Comparison of ENCODE assay signal across 19 cellular contexts in genomic region chr9:84493284-84493947, GRCh38.
DNase-seq lines count a peak whose midpoint lies in the region; ATAC-seq, FAIRE-seq and TF ChIP-seq lines count a peak whose summit lies in the region.
"Had no signal": no experiment of that assay in that cellular context is flagged by ENCODE, and none has a peak within 500 bp of the region (broad histone marks: within the 10 kb centered on the region; RNA-seq: fewer than 3 reads in every experiment).

No MANE protein-coding gene starts in this region.

- no peak for FAIRE-seq in D721Med (lab: Jason Lieb, UNC)
- FAIRE-seq: endometrium had no signal

- H3K9ac ChIP-seq in DND-41 (ENCODE audit: low read depth, low read length): no peak overlapping the region
- H3K9ac ChIP-seq: KMS-11 had no signal

- H3K27me3 ChIP-seq in DND-41 (ENCODE audit: insufficient read depth, low read length, poor library complexity): no peaks in the 10 kb centered on the region
- no peaks in the 10 kb centered on the region for H3K27me3 ChIP-seq in uterus
- H3K27me3 ChIP-seq: ovary had no signal

- no peaks in the 10 kb centered on the region for H3K9me3 ChIP-seq in DND-41 (ENCODE audit: insufficient read depth, low read length, severe bottlenecking)
- H3K9me3 ChIP-seq in uterus: no peaks in the 10 kb centered on the region
- H3K9me3 ChIP-seq: HAP-1, ovary had no signal

- TF ChIP-seq POLR2A in uterus (IDR thresholded peaks at IDR 0.05): no peak

- no peaks in the 10 kb centered on the region for H4K20me1 ChIP-seq in DND-41 (ENCODE audit: insufficient read depth, low read length)

- H3K36me3 ChIP-seq in DND-41 (ENCODE audit: insufficient read depth, low read length): no peaks in the 10 kb centered on the region
- no peaks in the 10 kb centered on the region for H3K36me3 ChIP-seq in uterus
- H3K36me3 ChIP-seq: HAP-1, ovary had no signal

- no peaks in the 10 kb centered on the region for H3K79me2 ChIP-seq in DND-41 (ENCODE audit: insufficient read depth, low read length)

- no peak for DNase-seq in DND-41
- DNase-seq in LNCaP clone FGC (ENCODE audit: low read depth): no peak
- DNase-seq in SHP77 treated with DMSO at 0.1 percent for 48 hours (lab: John Stamatoyannopoulos, UW): peak; percentile 24
- peak; percentile 54 for DNase-seq in islet precursor cell
- DNase-seq in GM20000 (ENCODE audit: low spot score): no peak
- no peak for DNase-seq in cerebellar nuclear complex (lab: John Stamatoyannopoulos, UW)
- no peak for DNase-seq in uterus
- no peak for DNase-seq in D721Med (ENCODE audit: insufficient read length, low spot score)
- DNase-seq: activated CD4-positive, alpha-beta T cell treated with anti-CD3 and anti-CD28 coated beads for 4 hours; activated gamma-delta T cell treated with Interleukin-2 at 50 U/mL for 16 hours; foreskin fibroblast; GF-D8; left colon; NCI-H1436; ovary; stimulated activated CD4-positive, alpha-beta T cell treated with anti-CD3 and anti-CD28 coated beads, Interleukin-4, amount 100 ng/mL, for 1 hour had no signal

- H3K4me2 ChIP-seq in DND-41 (ENCODE audit: insufficient read depth, low read length): no peak overlapping the region
- H3K4me2 ChIP-seq: KMS-11 had no signal

- no peak for ATAC-seq in DND-41 (ENCODE audit: insufficient read depth, low read depth)
- ATAC-seq: left colon had no signal

- H3K27ac ChIP-seq in DND-41 (ENCODE audit: low read length) (no peak overlapping the region), uterus (no peak overlapping the region)
- H3K27ac ChIP-seq: KMS-11, ovary had no signal

- H2AFZ ChIP-seq in DND-41 (ENCODE audit: low read depth, low read length): no peak overlapping the region

- H3K4me1 ChIP-seq in DND-41 (ENCODE audit: insufficient read depth, low read length): no peaks in the 10 kb centered on the region
- H3K4me1 ChIP-seq in uterus: no peaks in the 10 kb centered on the region
- H3K4me1 ChIP-seq: HAP-1 had no signal

- TF ChIP-seq CTCF in DND-41 (IDR thresholded peaks at IDR 0.05; ENCODE audit: borderline replicate concordance, extremely low read depth, low read length, poor library complexity, severe bottlenecking): peak; percentile 24
- TF ChIP-seq CTCF in LNCaP clone FGC (IDR thresholded peaks at IDR 0.05; ENCODE audit: control insufficient read depth, extremely low read depth, insufficient read depth): peak; percentile 19; the same call in 1 of the 2 replicates
- no peak for TF ChIP-seq CTCF in GM20000 (IDR thresholded peaks at IDR 0.05; ENCODE audit: extremely low read depth, missing control alignments)
- TF ChIP-seq CTCF in uterus (IDR thresholded peaks at IDR 0.05): no peak
- no peak for TF ChIP-seq CTCF in D721Med (IDR thresholded peaks at IDR 0.05; ENCODE audit: insufficient read depth, missing control alignments)

- intact Hi-C loops in uterus (cut with DNase I; ENCODE audit: low total_unique reads): no loop called here

- H3K4me3 ChIP-seq in DND-41 (ENCODE audit: low read depth in 1 of 2, low read length in 2 of 2): no peak overlapping the region
- H3K4me3 ChIP-seq in LNCaP clone FGC (ENCODE audit: low read depth, low read length): no peak overlapping the region
- no peak overlapping the region for H3K4me3 ChIP-seq in uterus
- H3K4me3 ChIP-seq: HAP-1, ovary had no signal

Comparison
In these comparisons a context has a peak if more than half of its experiments do, and no peak if none do; other contexts are left out.
1. DNase-seq: peak in SHP77 treated with DMSO at 0.1 percent for 48 hours (single experiment) and islet precursor cell (single experiment); none in DND-41 (single experiment), LNCaP clone FGC (single experiment), GM20000 (single experiment), cerebellar nuclear complex (0 of 2), uterus (0 of 2) and D721Med (single experiment).
2. CTCF ChIP-seq: peak in DND-41 (single experiment) and LNCaP clone FGC (single experiment); none in GM20000 (single experiment), uterus (0 of 4) and D721Med (single experiment).